1 cellular context compared by ENCODE assay signal in the genomic region with DNA sequence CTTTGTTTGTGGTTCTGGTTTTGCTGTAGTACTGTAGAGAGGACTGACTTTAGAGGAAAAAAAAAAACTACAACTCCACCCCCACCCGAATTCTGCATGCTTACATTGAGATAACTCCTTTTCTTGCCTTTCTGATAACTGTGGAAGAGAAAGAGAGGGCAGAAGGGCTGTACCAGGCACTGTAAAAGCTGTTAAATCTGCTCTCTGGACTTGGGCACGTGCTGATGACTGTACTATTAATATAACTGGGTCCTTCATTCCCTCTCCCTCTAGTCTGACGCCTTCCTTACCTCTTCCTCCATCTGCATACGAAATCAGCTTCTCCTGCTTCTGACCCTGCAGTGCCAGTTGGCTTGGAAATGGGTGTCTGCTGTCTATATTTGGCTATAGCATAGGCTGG.
TF ChIP-seq lines count a peak whose summit lies in the region.

No MANE protein-coding gene starts in this region.

TF ChIP-seq in GM23338, 12 proteins besides CTCF, POLR2A, EP300 and RAD21 (continued from another document):
- TF ChIP-seq, protein P1, sequence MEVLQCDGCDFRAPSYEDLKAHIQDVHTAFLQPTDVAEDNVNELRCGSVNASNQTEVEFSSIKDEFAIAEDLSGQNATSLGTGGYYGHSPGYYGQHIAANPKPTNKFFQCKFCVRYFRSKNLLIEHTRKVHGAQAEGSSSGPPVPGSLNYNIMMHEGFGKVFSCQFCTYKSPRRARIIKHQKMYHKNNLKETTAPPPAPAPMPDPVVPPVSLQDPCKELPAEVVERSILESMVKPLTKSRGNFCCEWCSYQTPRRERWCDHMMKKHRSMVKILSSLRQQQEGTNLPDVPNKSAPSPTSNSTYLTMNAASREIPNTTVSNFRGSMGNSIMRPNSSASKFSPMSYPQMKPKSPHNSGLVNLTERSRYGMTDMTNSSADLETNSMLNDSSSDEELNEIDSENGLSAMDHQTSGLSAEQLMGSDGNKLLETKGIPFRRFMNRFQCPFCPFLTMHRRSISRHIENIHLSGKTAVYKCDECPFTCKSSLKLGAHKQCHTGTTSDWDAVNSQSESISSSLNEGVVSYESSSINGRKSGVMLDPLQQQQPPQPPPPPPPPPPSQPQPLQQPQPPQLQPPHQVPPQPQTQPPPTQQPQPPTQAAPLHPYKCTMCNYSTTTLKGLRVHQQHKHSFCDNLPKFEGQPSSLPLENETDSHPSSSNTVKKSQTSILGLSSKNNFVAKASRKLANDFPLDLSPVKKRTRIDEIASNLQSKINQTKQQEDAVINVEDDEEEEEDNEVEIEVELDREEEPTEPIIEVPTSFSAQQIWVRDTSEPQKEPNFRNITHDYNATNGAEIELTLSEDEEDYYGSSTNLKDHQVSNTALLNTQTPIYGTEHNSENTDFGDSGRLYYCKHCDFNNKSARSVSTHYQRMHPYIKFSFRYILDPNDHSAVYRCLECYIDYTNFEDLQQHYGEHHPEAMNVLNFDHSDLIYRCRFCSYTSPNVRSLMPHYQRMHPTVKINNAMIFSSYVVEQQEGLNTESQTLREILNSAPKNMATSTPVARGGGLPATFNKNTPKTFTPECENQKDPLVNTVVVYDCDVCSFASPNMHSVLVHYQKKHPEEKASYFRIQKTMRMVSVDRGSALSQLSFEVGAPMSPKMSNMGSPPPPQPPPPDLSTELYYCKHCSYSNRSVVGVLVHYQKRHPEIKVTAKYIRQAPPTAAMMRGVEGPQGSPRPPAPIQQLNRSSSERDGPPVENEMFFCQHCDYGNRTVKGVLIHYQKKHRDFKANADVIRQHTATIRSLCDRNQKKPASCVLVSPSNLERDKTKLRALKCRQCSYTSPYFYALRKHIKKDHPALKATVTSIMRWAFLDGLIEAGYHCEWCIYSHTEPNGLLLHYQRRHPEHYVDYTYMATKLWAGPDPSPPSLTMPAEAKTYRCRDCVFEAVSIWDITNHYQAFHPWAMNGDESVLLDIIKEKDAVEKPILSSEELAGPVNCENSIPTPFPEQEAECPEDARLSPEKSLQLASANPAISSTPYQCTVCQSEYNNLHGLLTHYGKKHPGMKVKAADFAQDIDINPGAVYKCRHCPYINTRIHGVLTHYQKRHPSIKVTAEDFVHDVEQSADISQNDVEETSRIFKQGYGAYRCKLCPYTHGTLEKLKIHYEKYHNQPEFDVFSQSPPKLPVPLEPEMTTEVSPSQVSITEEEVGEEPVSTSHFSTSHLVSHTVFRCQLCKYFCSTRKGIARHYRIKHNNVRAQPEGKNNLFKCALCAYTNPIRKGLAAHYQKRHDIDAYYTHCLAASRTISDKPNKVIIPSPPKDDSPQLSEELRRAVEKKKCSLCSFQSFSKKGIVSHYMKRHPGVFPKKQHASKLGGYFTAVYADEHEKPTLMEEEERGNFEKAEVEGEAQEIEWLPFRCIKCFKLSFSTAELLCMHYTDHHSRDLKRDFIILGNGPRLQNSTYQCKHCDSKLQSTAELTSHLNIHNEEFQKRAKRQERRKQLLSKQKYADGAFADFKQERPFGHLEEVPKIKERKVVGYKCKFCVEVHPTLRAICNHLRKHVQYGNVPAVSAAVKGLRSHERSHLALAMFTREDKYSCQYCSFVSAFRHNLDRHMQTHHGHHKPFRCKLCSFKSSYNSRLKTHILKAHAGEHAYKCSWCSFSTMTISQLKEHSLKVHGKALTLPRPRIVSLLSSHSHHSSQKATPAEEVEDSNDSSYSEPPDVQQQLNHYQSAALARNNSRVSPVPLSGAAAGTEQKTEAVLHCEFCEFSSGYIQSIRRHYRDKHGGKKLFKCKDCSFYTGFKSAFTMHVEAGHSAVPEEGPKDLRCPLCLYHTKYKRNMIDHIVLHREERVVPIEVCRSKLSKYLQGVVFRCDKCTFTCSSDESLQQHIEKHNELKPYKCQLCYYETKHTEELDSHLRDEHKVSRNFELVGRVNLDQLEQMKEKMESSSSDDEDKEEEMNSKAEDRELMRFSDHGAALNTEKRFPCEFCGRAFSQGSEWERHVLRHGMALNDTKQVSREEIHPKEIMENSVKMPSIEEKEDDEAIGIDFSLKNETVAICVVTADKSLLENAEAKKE (CRISPR knock-in tag; IDR thresholded peaks at IDR 0.05): no peak
- TF ChIP-seq NANOG (IDR thresholded peaks at IDR 0.05; ENCODE audit: borderline replicate concordance): no peak
- TF ChIP-seq ZNF114 (CRISPR knock-in tag; IDR thresholded peaks at IDR 0.05): no peak
- TF ChIP-seq POLR2AphosphoS5 (IDR thresholded peaks at IDR 0.05; ENCODE audit: low read depth): no peak
- TF ChIP-seq EZH2 (IDR thresholded peaks at IDR 0.05; ENCODE audit: low read depth, unreplicated experiment): no peak
- TF ChIP-seq CREB1 (CRISPR knock-in tag; IDR thresholded peaks at IDR 0.05; ENCODE audit: low read depth): no peak
